38 cellular contexts compared by ENCODE assay signal in genomic region chr1:119466419-119466818, GRCh38. TPM values are rescaled to one million over a fixed set of nuclear protein-coding genes. Genes with fewer than 3 reads are reported as not detected.
"Had no signal": no experiment of that assay in that cellular context is flagged by ENCODE, and none has a peak within 500 bp of the region (broad histone marks: within the 10 kb centered on the region; RNA-seq: fewer than 3 reads in every experiment).

No MANE protein-coding gene starts in this region.

- H3K27me3 ChIP-seq: body of pancreas, esophagus squamous epithelium, gastroesophageal sphincter had no signal

- ATAC-seq: activated CD4-positive, CD25-positive, alpha-beta regulatory T cell treated with anti-CD3 and anti-CD28 coated beads, Interleukin-2, amount 50 U/mL, for 24 hours; activated CD8-positive, alpha-beta T cell treated with anti-CD3 and anti-CD28 coated beads for 36 hours; activated T-cell treated with anti-CD3 and anti-CD28 coated beads, Interleukin-2, amount 50 U/mL, for 4 hours; activated T-helper 17 cell treated with anti-CD3 and anti-CD28 coated beads, Interleukin-2, amount 50 U/mL, for 72 hours; body of pancreas; effector memory CD8-positive, alpha-beta T cell; gastroesophageal sphincter; T-helper 17 cell had no signal

- FAIRE-seq: colon, endometrium, endothelial cell of umbilical vein had no signal

- H3K4me3 ChIP-seq: body of pancreas, esophagus squamous epithelium, gastroesophageal sphincter had no signal

- H3K36me3 ChIP-seq: esophagus squamous epithelium, gastroesophageal sphincter, WERI-Rb-1 had no signal

- H3K4me1 ChIP-seq: body of pancreas, gastroesophageal sphincter had no signal

- DNase-seq: activated B cell treated with CpG ODN at 0.5 μM for 24 hours; activated CD4-positive, alpha-beta T cell treated with anti-CD3 and anti-CD28 coated beads for 48 hours; activated CD4-positive, alpha-beta T cell treated with anti-CD3 and anti-CD28 coated beads, Interleukin-2, amount 50 U/mL, for 1 hour; activated CD4-positive, alpha-beta T cell treated with anti-CD3 and anti-CD28 coated beads, Interleukin-2, amount 50 U/mL, for 48 hours; activated CD8-positive, alpha-beta memory T cell treated with anti-CD3 and anti-CD28 coated beads for 24 hours; activated CD8-positive, alpha-beta T cell treated with anti-CD3 and anti-CD28 coated beads for 36 hours; activated effector memory CD4-positive, alpha-beta T cell treated with Interleukin-2 at 50 U/mL for 16 hours; activated gamma-delta T cell treated with Interleukin-2 at 50 U/mL for 16 hours; activated naive CD4-positive, alpha-beta T cell treated with anti-CD3 and anti-CD28 coated beads, Interleukin-2, amount 50 U/mL, for 16 hours; activated naive CD4-positive, alpha-beta T cell treated with Interleukin-2 at 50 U/mL for 16 hours; activated T-cell treated with anti-CD3 and anti-CD28 coated beads, Interleukin-2, amount 50 U/mL, for 4 hours; amniotic stem cell; aorta; body of pancreas; caudate nucleus; cortex of kidney; dermis blood vessel endothelial cell; effector CD4-positive, alpha-beta T cell; effector memory CD8-positive, alpha-beta T cell; esophagus squamous epithelium; foreskin melanocyte; T-helper 1 cell; T-helper 17 cell; T1000; WERI-Rb-1 had no signal

- H3K27ac ChIP-seq: body of pancreas, epithelial cell of prostate, gastroesophageal sphincter, WERI-Rb-1 had no signal

- H3K9me3 ChIP-seq: body of pancreas, esophagus squamous epithelium, gastroesophageal sphincter had no signal

RNA-seq across cellular contexts. Expression of gene HSD3B1, which starts 40.6 kb away (rescaled TPM):
- total RNA-seq: activated B cell treated with CpG ODN at 0.5 μM for 24 hours; activated CD8-positive, alpha-beta T cell treated with anti-CD3 and anti-CD28 coated beads for 36 hours; activated T-cell treated with anti-CD3 and anti-CD28 coated beads, Interleukin-2, amount 50 U/mL, for 4 hours; activated T-helper 17 cell treated with anti-CD3 and anti-CD28 coated beads, Interleukin-2, amount 50 U/mL, for 72 hours; aorta; body of pancreas; chondrocyte; dermis blood vessel endothelial cell; endothelial cell of umbilical vein; esophagus squamous epithelium; fibroblast of lung; gastroesophageal sphincter; glomerular endothelial cell; T-helper 17 cell had no signal
- polyA plus RNA-seq: adipose tissue, aorta, endothelial cell of umbilical vein, esophagus, fibroblast of lung had no signal

RNA-seq across cellular contexts. Expression of gene HSD3B2, which starts 51.5 kb away (rescaled TPM):
- total RNA-seq: activated B cell treated with CpG ODN at 0.5 μM for 24 hours; activated CD8-positive, alpha-beta T cell treated with anti-CD3 and anti-CD28 coated beads for 36 hours; activated T-helper 17 cell treated with anti-CD3 and anti-CD28 coated beads, Interleukin-2, amount 50 U/mL, for 72 hours; body of pancreas; chondrocyte; dermis blood vessel endothelial cell; endothelial cell of umbilical vein; esophagus squamous epithelium; fibroblast of lung; fibroblast of villous mesenchyme; gastroesophageal sphincter; glomerular endothelial cell; T-helper 17 cell had no signal
- polyA plus RNA-seq: endothelial cell of umbilical vein, fibroblast of lung had no signal
